ENCODE assay signal across 3 cellular contexts in genomic region chr11:94792453-94792852, GRCh38.
TF ChIP-seq lines count a peak whose summit lies in the region.

No MANE protein-coding gene starts in this region.

TF ChIP-seq in SK-N-SH, 30 proteins besides CTCF, POLR2A, EP300 and RAD21:
- TF ChIP-seq TAF1 (IDR thresholded peaks at IDR 0.05; ENCODE audit: borderline replicate concordance, low read depth, low read length) (no peak), REST (IDR thresholded peaks at IDR 0.05; ENCODE audit: low read depth, low read length) (peak; percentile 88)

TF ChIP-seq in SK-N-SH treated with all-trans-retinoic acid at 6 μM for 48 hours, 23 proteins besides CTCF, POLR2A, EP300 and RAD21:
- TF ChIP-seq CSRNP3 (CRISPR knock-in tag; IDR thresholded peaks at IDR 0.05) (no peak), CSDC2 (CRISPR knock-in tag; IDR thresholded peaks at IDR 0.05) (no peak), ZNF70 (CRISPR knock-in tag; IDR thresholded peaks at IDR 0.05) (no peak), ISL1 (CRISPR knock-in tag; IDR thresholded peaks at IDR 0.05) (no peak), TCF4 (CRISPR knock-in tag; IDR thresholded peaks at IDR 0.05; ENCODE audit: borderline replicate concordance) (no peak), ZFP30 (CRISPR knock-in tag; IDR thresholded peaks at IDR 0.05) (no peak), ZFP3 (CRISPR knock-in tag; IDR thresholded peaks at IDR 0.05) (no peak), ZNF565 (CRISPR knock-in tag; conservative IDR thresholded peaks at IDR 0.05; ENCODE audit: low read depth) (no peak), SNAI2 (CRISPR knock-in tag; IDR thresholded peaks at IDR 0.05) (no peak), TOX (CRISPR knock-in tag; IDR thresholded peaks at IDR 0.05; ENCODE audit: borderline replicate concordance) (no peak), ZNF8 (CRISPR knock-in tag; IDR thresholded peaks at IDR 0.05) (no peak), GLIS3 (CRISPR knock-in tag; IDR thresholded peaks at IDR 0.05) (no peak), CREB5 (CRISPR knock-in tag; IDR thresholded peaks at IDR 0.05; ENCODE audit: low read depth) (no peak)
TF ChIP-seq in SK-N-SH treated with all-trans-retinoic acid at 6 μM for 48 hours: peak in this region for 0.

TF ChIP-seq in K562, 482 proteins besides CTCF, POLR2A, EP300 and RAD21:
- TF ChIP-seq CREB3L1 (IDR thresholded peaks at IDR 0.05; ENCODE audit: borderline replicate concordance, low read depth) (no peak), REST (CRISPR knock-in tag; IDR thresholded peaks at IDR 0.05; ENCODE audit: low read depth) (0 out of 2 replicates have a peak, but pooled peaks have one; percentile 73), SETDB1 (IDR thresholded peaks at IDR 0.05; ENCODE audit: low read length) (no peak), PATZ1 (CRISPR knock-in tag; IDR thresholded peaks at IDR 0.05; ENCODE audit: borderline replicate concordance) (no peak), EHMT2 (IDR thresholded peaks at IDR 0.05) (peak; percentile 74), NR2C2 (CRISPR knock-in tag; IDR thresholded peaks at IDR 0.05) (no peak), NR2C2 (tag; IDR thresholded peaks at IDR 0.05) (no peak), THAP7 (CRISPR knock-in tag; IDR thresholded peaks at IDR 0.05) (no peak), ZNF57 (CRISPR knock-in tag; IDR thresholded peaks at IDR 0.05) (no peak), NR2F6 (CRISPR knock-in tag; IDR thresholded peaks at IDR 0.05) (no peak), HMBOX1 (IDR thresholded peaks at IDR 0.05) (no peak)
TF ChIP-seq in K562: peak in this region for 2.
